Comparison of ENCODE assay signal across 8 cellular contexts in the genomic region with DNA sequence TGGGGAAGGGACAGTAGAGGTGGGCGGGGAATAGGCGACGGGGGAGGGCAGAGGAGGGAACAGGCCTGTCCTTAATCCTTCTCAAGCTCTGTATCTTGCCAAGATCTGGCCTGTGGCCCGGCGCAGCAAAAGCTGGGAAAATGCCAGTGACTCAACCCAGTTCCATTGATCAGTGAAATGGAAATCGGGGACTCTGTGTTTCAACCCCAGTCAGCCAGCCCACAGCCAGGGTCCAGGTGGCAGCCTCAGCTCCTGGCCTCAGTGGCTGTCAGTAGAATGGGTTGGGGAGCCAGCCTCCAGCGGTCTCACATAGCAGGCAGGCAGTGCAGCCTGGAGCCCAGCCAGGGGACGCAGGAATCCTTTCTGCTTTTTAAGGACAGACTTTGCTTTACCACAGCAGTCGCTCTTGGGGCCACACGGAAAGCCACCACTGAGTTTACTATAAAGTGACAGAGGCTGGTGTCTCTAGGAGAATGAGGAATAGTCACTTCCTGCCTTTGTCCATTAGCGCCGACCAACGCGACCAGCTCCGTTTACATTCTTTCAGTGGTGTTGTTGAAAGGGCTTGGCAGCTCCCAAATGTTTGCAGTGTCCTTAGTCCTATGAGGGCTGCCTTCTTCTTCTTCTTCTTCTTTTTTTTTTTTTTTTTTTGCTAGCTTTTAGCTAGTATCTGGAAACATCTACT.
DNase-seq lines count a peak whose midpoint lies in the region; ATAC-seq, FAIRE-seq and TF ChIP-seq lines count a peak whose summit lies in the region.

No MANE protein-coding gene starts in this region.

- in situ Hi-C loops in gastrocnemius medialis (cut with MboI; ENCODE audit: low sequenced_read_pairs in 4 of 4), result loop anchor here in 2 of 4 donors (10.0 to 25.0 kb wide), 2 partner anchors 59 to 199 kb away; no protein-coding TSS in a partner anchor

- DNase-seq in GM03348 (ENCODE audit: low spot score), result peak; percentile 54
- DNase-seq in WTC11 (ENCODE audit: low spot score), result peak; percentile 11
- peak; percentile 40 to 87 (median 82) for DNase-seq in right cardiac atrium
- DNase-seq in gastrocnemius medialis, result peak in 1 of 2 donors; percentile 31
- no peak for DNase-seq in natural killer cell treated with Interleukin-12 subunit alpha and Interleukin-12 subunit beta and Interleukin-15 and Interleukin-18, amount 100 ng/mL, for 72 hours (ENCODE audit: low spot score)
- DNase-seq in GF-D8 (lab: John Stamatoyannopoulos, UW), result no peak
- DNase-seq in H54 (ENCODE audit: insufficient read length, low spot score), result no peak

- no peak overlapping the region for H3K4me3 Mint-ChIP-seq in WTC11
- no peak overlapping the region for H3K4me3 Mint-ChIP-seq in natural killer cell treated with Interleukin-12 subunit alpha and Interleukin-12 subunit beta and Interleukin-15 and Interleukin-18, amount 100 ng/mL, for 72 hours

- intact Hi-C loops in right cardiac atrium (cut with DNase I), result loop anchor here in 3 of 4 donors (5.0 to 10.0 kb wide), 3 partner anchors 69 to 101 kb away; no protein-coding TSS in a partner anchor
- intact Hi-C loops in gastrocnemius medialis (cut with DNase I; ENCODE audit: low total_unique reads), result loop anchor here (2.0 to 5.0 kb wide), 6 partner anchors 31 to 194 kb away; no protein-coding TSS in a partner anchor

- no peak overlapping the region for H3K27ac Mint-ChIP-seq in WTC11
- H3K27ac Mint-ChIP-seq in natural killer cell treated with Interleukin-12 subunit alpha and Interleukin-12 subunit beta and Interleukin-15 and Interleukin-18, amount 100 ng/mL, for 72 hours, result no peak overlapping the region

- POLR2A ChIA-PET in WTC11 (lab: Charles Lee), result interaction anchor here (0.8 kb wide), 1 partner anchor 127 kb away, joined by 4 read pairs; no protein-coding TSS in a partner anchor

- H3K27me3 Mint-ChIP-seq in WTC11 (ENCODE audit: low read depth), result no peaks in the 10 kb centered on the region
- peaks cover 22 to 52% of the 10 kb centered on the region in 2 donors for H3K27me3 Mint-ChIP-seq in natural killer cell treated with Interleukin-12 subunit alpha and Interleukin-12 subunit beta and Interleukin-15 and Interleukin-18, amount 100 ng/mL, for 72 hours

- TF ChIP-seq CTCF in WTC11 (IDR thresholded peaks at IDR 0.05) (no peak), gastrocnemius medialis (IDR thresholded peaks at IDR 0.05 in 4 of 5, conservative IDR thresholded peaks at IDR 0.05 in 1 of 5) (no peak)

- CTCF ChIA-PET in WTC11 (lab: Charles Lee), result interaction anchor here (0.7 to 1.7 kb wide), 6 partner anchors 60 to 193 kb away, joined by 3 to 5 read pairs (median 4); no protein-coding TSS in a partner anchor

- 20% methylated on average over 15 of the region's 15 CpGs for WGBS in right cardiac atrium

- no peaks in the 10 kb centered on the region for H3K9me3 ChIP-seq in right cardiac atrium (ENCODE audit: control insufficient read depth, low read length)
- no peaks in the 10 kb centered on the region for H3K9me3 ChIP-seq in gastrocnemius medialis

- H3K27ac ChIP-seq in right cardiac atrium (ENCODE audit: low read length) (peak overlapping the region; percentile 97), gastrocnemius medialis (peak overlapping the region; percentile 67 to 80 (median 77))

- TF ChIP-seq POLR2A in gastrocnemius medialis (IDR thresholded peaks at IDR 0.05) (no peak), H54 (IDR thresholded peaks at IDR 0.05; ENCODE audit: low read depth, low read length) (no peak)

- H3K27me3 ChIP-seq in right cardiac atrium (ENCODE audit: control insufficient read depth, insufficient read depth), result no peaks in the 10 kb centered on the region
- no peaks in the 10 kb centered on the region for H3K27me3 ChIP-seq in gastrocnemius medialis

- H3K36me3 Mint-ChIP-seq in WTC11, result no peaks in the 10 kb centered on the region
- H3K36me3 Mint-ChIP-seq in natural killer cell treated with Interleukin-12 subunit alpha and Interleukin-12 subunit beta and Interleukin-15 and Interleukin-18, amount 100 ng/mL, for 72 hours, result no peaks in the 10 kb centered on the region

- peaks cover 5% of the 10 kb centered on the region for H3K4me1 Mint-ChIP-seq in WTC11
- H3K4me1 Mint-ChIP-seq in natural killer cell treated with Interleukin-12 subunit alpha and Interleukin-12 subunit beta and Interleukin-15 and Interleukin-18, amount 100 ng/mL, for 72 hours (ENCODE audit: low read depth in 2 of 2), result no peaks in the 10 kb centered on the region

- H3K9me3 Mint-ChIP-seq in WTC11, result no peaks in the 10 kb centered on the region
- no peaks in the 10 kb centered on the region for H3K9me3 Mint-ChIP-seq in natural killer cell treated with Interleukin-12 subunit alpha and Interleukin-12 subunit beta and Interleukin-15 and Interleukin-18, amount 100 ng/mL, for 72 hours

- no peak for FAIRE-seq in H54 (lab: Jason Lieb, UNC)

- ATAC-seq in WTC11 (peak; percentile 24), right cardiac atrium (peak; percentile 53 to 59), gastrocnemius medialis (peak in 1 of 2 donors; percentile 40), HG03457 (IDR thresholded peaks at IDR 0.05; ENCODE audit: unreplicated experiment) (no peak)
- ATAC-seq in natural killer cell treated with Interleukin-12 subunit alpha and Interleukin-12 subunit beta and Interleukin-15 and Interleukin-18, amount 100 ng/mL, for 72 hours, result no peak

- no peaks in the 10 kb centered on the region for H3K36me3 ChIP-seq in gastrocnemius medialis

- peak overlapping the region; percentile 44 for H3K4me3 ChIP-seq in right cardiac atrium (ENCODE audit: low read length)
- peak overlapping the region; percentile 36 to 42 (median 38) for H3K4me3 ChIP-seq in gastrocnemius medialis

- peaks cover 23% of the 10 kb centered on the region for H3K4me1 ChIP-seq in right cardiac atrium (ENCODE audit: control insufficient read depth, insufficient read depth, low read length)
- peaks cover 50 to 62% of the 10 kb centered on the region in 2 donors for H3K4me1 ChIP-seq in gastrocnemius medialis

TF ChIP-seq in WTC11, 78 proteins besides CTCF, POLR2A, EP300 and RAD21:
- TF ChIP-seq TCF7 (CRISPR knock-in tag; IDR thresholded peaks at IDR 0.05; ENCODE audit: low read depth) (no peak), JUN (CRISPR knock-in tag; IDR thresholded peaks at IDR 0.05) (no peak), ZBTB43 (CRISPR knock-in tag; IDR thresholded peaks at IDR 0.05) (no peak), USF2 (CRISPR knock-in tag; IDR thresholded peaks at IDR 0.05) (no peak), ATF1 (CRISPR knock-in tag; IDR thresholded peaks at IDR 0.05) (no peak)
- TF ChIP-seq, protein P1, sequence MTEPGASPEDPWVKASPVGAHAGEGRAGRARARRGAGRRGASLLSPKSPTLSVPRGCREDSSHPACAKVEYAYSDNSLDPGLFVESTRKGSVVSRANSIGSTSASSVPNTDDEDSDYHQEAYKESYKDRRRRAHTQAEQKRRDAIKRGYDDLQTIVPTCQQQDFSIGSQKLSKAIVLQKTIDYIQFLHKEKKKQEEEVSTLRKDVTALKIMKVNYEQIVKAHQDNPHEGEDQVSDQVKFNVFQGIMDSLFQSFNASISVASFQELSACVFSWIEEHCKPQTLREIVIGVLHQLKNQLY (CRISPR knock-in tag; IDR thresholded peaks at IDR 0.05), result no peak

Comparison
In these comparisons a context has a peak if more than half of its experiments do, and no peak if none do; other contexts are left out.
1. DNase-seq: peak in GM03348 (single experiment), WTC11 (single experiment) and right cardiac atrium (3 of 3); none in natural killer cell treated with Interleukin-12 subunit alpha and Interleukin-12 subunit beta and Interleukin-15 and Interleukin-18, amount 100 ng/mL, for 72 hours (single experiment), GF-D8 (single experiment) and H54 (single experiment).
2. ATAC-seq: peak in WTC11 (single experiment) and right cardiac atrium (2 of 2); none in natural killer cell treated with Interleukin-12 subunit alpha and Interleukin-12 subunit beta and Interleukin-15 and Interleukin-18, amount 100 ng/mL, for 72 hours (0 of 2) and HG03457 (single experiment).